11 cellular contexts compared by ENCODE assay signal in the genomic region with DNA sequence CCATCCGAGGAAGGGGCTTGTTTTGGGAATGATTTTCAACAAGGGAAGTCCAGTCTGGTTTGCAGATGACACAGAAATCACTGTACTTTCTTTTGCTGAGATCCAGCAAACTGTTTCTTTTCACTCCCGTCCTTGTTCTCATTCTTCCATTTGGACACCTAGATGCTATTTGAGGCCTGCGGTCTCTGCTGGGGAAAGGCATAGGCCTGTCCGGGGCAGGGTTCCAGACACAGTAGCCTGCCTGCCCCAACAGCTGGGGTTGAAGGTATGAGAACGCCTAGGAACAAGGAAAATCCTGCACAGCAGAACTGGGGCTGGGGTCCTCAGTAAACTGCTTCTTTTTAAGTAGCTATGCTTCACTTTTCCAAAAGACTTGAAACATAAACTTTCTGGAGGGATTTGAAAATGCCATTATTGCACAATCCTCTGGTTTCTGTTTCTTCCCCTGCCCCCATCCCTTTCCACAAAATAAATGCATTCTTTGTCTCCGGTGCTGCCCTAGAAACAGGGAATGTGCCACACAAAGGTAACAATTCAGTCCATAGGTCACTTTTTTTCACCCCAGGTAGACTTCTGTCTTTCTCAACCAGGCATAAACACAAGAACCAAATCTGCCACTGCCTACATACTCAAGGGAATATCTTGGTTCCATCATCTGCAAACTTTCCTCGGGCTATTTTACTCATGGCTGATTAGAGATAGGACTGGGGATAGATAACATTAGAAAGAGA.
A peak's percentile ranks its signal among the peaks of the same experiment; 100 is the strongest.
DNase-seq lines count a peak whose midpoint lies in the region; ATAC-seq, FAIRE-seq and TF ChIP-seq lines count a peak whose summit lies in the region.
"Had no signal": no experiment of that assay in that cellular context is flagged by ENCODE, and none has a peak within 500 bp of the region (broad histone marks: within the 10 kb centered on the region; RNA-seq: fewer than 3 reads in every experiment).

No MANE protein-coding gene starts in this region.

- H3K27ac ChIP-seq in right atrium auricular region = peak overlapping the region; percentile 34 to 66
- H3K27ac ChIP-seq in prostate gland = peak overlapping the region; percentile 75

- H3K27me3 Mint-ChIP-seq in WTC11 (ENCODE audit: low read depth) = no peaks in the 10 kb centered on the region

- no peak overlapping the region for H3K4me3 ChIP-seq in right atrium auricular region
- H3K4me3 ChIP-seq in prostate gland = no peak overlapping the region

- no peak overlapping the region for H3K4me3 Mint-ChIP-seq in WTC11

- H3K27me3 ChIP-seq in right atrium auricular region (no peaks in the 10 kb centered on the region), prostate gland (replicated peaks; ENCODE audit: insufficient read depth) (no peaks in the 10 kb centered on the region)

- no peak overlapping the region for H3K27ac Mint-ChIP-seq in WTC11

- ATAC-seq in WTC11 (peak; percentile 26; the same call in 1 of the 2 replicates), HG03571 (IDR thresholded peaks at IDR 0.05; ENCODE audit: unreplicated experiment) (no peak), GM18858 (IDR thresholded peaks at IDR 0.05; ENCODE audit: unreplicated experiment) (no peak)

- POLR2A ChIA-PET in WTC11 (lab: Charles Lee) = no interaction called here

- peak; percentile 57 for DNase-seq in EL
- no peak for DNase-seq in WTC11 (ENCODE audit: low spot score)
- DNase-seq in right atrium auricular region (ENCODE audit: low spot score) = no peak
- no peak for DNase-seq in prostate gland (ENCODE audit: low spot score)
- DNase-seq in NCI-H2107 (lab: John Stamatoyannopoulos, UW) = no peak
- DNase-seq in GM12891 (ENCODE audit: insufficient read length, low spot score) = no peak
- DNase-seq: amygdala, DMS79, NCI-H2227 treated with DMSO at 0.1 percent for 48 hours had no signal

- H3K9me3 ChIP-seq in right atrium auricular region (no peaks in the 10 kb centered on the region), prostate gland (no peaks in the 10 kb centered on the region)

- H3K9me3 Mint-ChIP-seq in WTC11 = no peaks in the 10 kb centered on the region

- 35% methylated on average over 7 of the region's 7 CpGs for WGBS in prostate gland

- CTCF ChIA-PET in WTC11 (lab: Charles Lee) = interaction anchor here (1.0 kb wide), 1 partner anchor 244 kb away, joined by 3 read pairs; the partner anchor contains the start of gene MAML2

- intact Hi-C loops in prostate gland (cut with DNase I) = no loop called here

- H3K4me1 Mint-ChIP-seq in WTC11 = peaks cover 37% of the 10 kb centered on the region

- no peak for TF ChIP-seq CTCF in WTC11 (IDR thresholded peaks at IDR 0.05)
- TF ChIP-seq CTCF in right atrium auricular region (IDR thresholded peaks at IDR 0.05) = no peak
- no peak for TF ChIP-seq CTCF in prostate gland (IDR thresholded peaks at IDR 0.05)

- peaks cover 0 to 16% of the 10 kb centered on the region in 2 donors for H3K4me1 ChIP-seq in right atrium auricular region
- H3K4me1 ChIP-seq in prostate gland (replicated peaks) = peaks cover 12% of the 10 kb centered on the region

- no peak for TF ChIP-seq POLR2A in prostate gland (IDR thresholded peaks at IDR 0.05)
- no peak for TF ChIP-seq POLR2A in GM12891 (IDR thresholded peaks at IDR 0.05; ENCODE audit: low read depth, low read length)

- no peaks in the 10 kb centered on the region for H3K36me3 ChIP-seq in right atrium auricular region
- no peaks in the 10 kb centered on the region for H3K36me3 ChIP-seq in prostate gland

- no peak for FAIRE-seq in GM12891 (lab: Jason Lieb, UNC)

- H3K36me3 Mint-ChIP-seq in WTC11 = no peaks in the 10 kb centered on the region

TF ChIP-seq in WTC11, 78 proteins besides CTCF, POLR2A, EP300 and RAD21:
- TF ChIP-seq IRF2 (CRISPR knock-in tag; IDR thresholded peaks at IDR 0.05; ENCODE audit: borderline replicate concordance, low read depth) (no peak), GABPB1 (CRISPR knock-in tag; IDR thresholded peaks at IDR 0.05) (0 out of 2 replicates have a peak, but pooled peaks have one; percentile 15), ZNF121 (CRISPR knock-in tag; IDR thresholded peaks at IDR 0.05) (peak; percentile 86)

TF ChIP-seq in GM12891, 5 proteins besides CTCF, POLR2A, EP300 and RAD21:
- TF ChIP-seq POLR2AphosphoS5 (IDR thresholded peaks at IDR 0.05; ENCODE audit: low read depth, low read length) = no peak
- no peak for TF ChIP-seq PAX5 (IDR thresholded peaks at IDR 0.05; ENCODE audit: insufficient read depth, low read length, severe bottlenecking)
